Comparison of ENCODE assay signal across 2 cellular contexts in genomic region chr1:21955474-21956281, GRCh38.
TF ChIP-seq lines count a peak whose summit lies in the region.

No MANE protein-coding gene starts in this region.

TF ChIP-seq in GM23338, 12 proteins besides CTCF, POLR2A, EP300 and RAD21 (continued from another document):
- TF ChIP-seq, protein P1, sequence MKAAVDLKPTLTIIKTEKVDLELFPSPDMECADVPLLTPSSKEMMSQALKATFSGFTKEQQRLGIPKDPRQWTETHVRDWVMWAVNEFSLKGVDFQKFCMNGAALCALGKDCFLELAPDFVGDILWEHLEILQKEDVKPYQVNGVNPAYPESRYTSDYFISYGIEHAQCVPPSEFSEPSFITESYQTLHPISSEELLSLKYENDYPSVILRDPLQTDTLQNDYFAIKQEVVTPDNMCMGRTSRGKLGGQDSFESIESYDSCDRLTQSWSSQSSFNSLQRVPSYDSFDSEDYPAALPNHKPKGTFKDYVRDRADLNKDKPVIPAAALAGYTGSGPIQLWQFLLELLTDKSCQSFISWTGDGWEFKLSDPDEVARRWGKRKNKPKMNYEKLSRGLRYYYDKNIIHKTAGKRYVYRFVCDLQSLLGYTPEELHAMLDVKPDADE (IDR thresholded peaks at IDR 0.05): no peak
- no peak for TF ChIP-seq POLR2AphosphoS5 (IDR thresholded peaks at IDR 0.05; ENCODE audit: low read depth)
TF ChIP-seq in GM23338: peak in this region for 1.

TF ChIP-seq in WTC11, 78 proteins besides CTCF, POLR2A, EP300 and RAD21 (continued from another document):
- TF ChIP-seq, protein P2, sequence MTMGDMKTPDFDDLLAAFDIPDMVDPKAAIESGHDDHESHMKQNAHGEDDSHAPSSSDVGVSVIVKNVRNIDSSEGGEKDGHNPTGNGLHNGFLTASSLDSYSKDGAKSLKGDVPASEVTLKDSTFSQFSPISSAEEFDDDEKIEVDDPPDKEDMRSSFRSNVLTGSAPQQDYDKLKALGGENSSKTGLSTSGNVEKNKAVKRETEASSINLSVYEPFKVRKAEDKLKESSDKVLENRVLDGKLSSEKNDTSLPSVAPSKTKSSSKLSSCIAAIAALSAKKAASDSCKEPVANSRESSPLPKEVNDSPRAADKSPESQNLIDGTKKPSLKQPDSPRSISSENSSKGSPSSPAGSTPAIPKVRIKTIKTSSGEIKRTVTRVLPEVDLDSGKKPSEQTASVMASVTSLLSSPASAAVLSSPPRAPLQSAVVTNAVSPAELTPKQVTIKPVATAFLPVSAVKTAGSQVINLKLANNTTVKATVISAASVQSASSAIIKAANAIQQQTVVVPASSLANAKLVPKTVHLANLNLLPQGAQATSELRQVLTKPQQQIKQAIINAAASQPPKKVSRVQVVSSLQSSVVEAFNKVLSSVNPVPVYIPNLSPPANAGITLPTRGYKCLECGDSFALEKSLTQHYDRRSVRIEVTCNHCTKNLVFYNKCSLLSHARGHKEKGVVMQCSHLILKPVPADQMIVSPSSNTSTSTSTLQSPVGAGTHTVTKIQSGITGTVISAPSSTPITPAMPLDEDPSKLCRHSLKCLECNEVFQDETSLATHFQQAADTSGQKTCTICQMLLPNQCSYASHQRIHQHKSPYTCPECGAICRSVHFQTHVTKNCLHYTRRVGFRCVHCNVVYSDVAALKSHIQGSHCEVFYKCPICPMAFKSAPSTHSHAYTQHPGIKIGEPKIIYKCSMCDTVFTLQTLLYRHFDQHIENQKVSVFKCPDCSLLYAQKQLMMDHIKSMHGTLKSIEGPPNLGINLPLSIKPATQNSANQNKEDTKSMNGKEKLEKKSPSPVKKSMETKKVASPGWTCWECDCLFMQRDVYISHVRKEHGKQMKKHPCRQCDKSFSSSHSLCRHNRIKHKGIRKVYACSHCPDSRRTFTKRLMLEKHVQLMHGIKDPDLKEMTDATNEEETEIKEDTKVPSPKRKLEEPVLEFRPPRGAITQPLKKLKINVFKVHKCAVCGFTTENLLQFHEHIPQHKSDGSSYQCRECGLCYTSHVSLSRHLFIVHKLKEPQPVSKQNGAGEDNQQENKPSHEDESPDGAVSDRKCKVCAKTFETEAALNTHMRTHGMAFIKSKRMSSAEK (CRISPR knock-in tag; IDR thresholded peaks at IDR 0.05; ENCODE audit: borderline replicate concordance): no peak
- no peak for TF ChIP-seq ZSCAN18 (CRISPR knock-in tag; IDR thresholded peaks at IDR 0.05)
- TF ChIP-seq ZNF317 (CRISPR knock-in tag; IDR thresholded peaks at IDR 0.05; ENCODE audit: borderline replicate concordance, low read depth): no peak
- no peak for TF ChIP-seq OVOL2 (CRISPR knock-in tag; IDR thresholded peaks at IDR 0.05; ENCODE audit: borderline replicate concordance)
- no peak for TF ChIP-seq ESRRA (CRISPR knock-in tag; IDR thresholded peaks at IDR 0.05; ENCODE audit: borderline replicate concordance)
- no peak for TF ChIP-seq JAZF1 (CRISPR knock-in tag; IDR thresholded peaks at IDR 0.05)
- no peak for TF ChIP-seq MLX (CRISPR knock-in tag; IDR thresholded peaks at IDR 0.05)
- TF ChIP-seq, protein P3, sequence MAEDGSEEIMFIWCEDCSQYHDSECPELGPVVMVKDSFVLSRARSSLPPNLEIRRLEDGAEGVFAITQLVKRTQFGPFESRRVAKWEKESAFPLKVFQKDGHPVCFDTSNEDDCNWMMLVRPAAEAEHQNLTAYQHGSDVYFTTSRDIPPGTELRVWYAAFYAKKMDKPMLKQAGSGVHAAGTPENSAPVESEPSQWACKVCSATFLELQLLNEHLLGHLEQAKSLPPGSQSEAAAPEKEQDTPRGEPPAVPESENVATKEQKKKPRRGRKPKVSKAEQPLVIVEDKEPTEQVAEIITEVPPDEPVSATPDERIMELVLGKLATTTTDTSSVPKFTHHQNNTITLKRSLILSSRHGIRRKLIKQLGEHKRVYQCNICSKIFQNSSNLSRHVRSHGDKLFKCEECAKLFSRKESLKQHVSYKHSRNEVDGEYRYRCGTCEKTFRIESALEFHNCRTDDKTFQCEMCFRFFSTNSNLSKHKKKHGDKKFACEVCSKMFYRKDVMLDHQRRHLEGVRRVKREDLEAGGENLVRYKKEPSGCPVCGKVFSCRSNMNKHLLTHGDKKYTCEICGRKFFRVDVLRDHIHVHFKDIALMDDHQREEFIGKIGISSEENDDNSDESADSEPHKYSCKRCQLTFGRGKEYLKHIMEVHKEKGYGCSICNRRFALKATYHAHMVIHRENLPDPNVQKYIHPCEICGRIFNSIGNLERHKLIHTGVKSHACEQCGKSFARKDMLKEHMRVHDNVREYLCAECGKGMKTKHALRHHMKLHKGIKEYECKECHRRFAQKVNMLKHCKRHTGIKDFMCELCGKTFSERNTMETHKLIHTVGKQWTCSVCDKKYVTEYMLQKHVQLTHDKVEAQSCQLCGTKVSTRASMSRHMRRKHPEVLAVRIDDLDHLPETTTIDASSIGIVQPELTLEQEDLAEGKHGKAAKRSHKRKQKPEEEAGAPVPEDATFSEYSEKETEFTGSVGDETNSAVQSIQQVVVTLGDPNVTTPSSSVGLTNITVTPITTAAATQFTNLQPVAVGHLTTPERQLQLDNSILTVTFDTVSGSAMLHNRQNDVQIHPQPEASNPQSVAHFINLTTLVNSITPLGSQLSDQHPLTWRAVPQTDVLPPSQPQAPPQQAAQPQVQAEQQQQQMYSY (CRISPR knock-in tag; IDR thresholded peaks at IDR 0.05): no peak
- TF ChIP-seq, protein P4, sequence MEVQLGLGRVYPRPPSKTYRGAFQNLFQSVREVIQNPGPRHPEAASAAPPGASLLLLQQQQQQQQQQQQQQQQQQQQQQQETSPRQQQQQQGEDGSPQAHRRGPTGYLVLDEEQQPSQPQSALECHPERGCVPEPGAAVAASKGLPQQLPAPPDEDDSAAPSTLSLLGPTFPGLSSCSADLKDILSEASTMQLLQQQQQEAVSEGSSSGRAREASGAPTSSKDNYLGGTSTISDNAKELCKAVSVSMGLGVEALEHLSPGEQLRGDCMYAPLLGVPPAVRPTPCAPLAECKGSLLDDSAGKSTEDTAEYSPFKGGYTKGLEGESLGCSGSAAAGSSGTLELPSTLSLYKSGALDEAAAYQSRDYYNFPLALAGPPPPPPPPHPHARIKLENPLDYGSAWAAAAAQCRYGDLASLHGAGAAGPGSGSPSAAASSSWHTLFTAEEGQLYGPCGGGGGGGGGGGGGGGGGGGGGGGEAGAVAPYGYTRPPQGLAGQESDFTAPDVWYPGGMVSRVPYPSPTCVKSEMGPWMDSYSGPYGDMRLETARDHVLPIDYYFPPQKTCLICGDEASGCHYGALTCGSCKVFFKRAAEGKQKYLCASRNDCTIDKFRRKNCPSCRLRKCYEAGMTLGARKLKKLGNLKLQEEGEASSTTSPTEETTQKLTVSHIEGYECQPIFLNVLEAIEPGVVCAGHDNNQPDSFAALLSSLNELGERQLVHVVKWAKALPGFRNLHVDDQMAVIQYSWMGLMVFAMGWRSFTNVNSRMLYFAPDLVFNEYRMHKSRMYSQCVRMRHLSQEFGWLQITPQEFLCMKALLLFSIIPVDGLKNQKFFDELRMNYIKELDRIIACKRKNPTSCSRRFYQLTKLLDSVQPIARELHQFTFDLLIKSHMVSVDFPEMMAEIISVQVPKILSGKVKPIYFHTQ (CRISPR knock-in tag; IDR thresholded peaks at IDR 0.05): no peak
- TF ChIP-seq, protein P5, sequence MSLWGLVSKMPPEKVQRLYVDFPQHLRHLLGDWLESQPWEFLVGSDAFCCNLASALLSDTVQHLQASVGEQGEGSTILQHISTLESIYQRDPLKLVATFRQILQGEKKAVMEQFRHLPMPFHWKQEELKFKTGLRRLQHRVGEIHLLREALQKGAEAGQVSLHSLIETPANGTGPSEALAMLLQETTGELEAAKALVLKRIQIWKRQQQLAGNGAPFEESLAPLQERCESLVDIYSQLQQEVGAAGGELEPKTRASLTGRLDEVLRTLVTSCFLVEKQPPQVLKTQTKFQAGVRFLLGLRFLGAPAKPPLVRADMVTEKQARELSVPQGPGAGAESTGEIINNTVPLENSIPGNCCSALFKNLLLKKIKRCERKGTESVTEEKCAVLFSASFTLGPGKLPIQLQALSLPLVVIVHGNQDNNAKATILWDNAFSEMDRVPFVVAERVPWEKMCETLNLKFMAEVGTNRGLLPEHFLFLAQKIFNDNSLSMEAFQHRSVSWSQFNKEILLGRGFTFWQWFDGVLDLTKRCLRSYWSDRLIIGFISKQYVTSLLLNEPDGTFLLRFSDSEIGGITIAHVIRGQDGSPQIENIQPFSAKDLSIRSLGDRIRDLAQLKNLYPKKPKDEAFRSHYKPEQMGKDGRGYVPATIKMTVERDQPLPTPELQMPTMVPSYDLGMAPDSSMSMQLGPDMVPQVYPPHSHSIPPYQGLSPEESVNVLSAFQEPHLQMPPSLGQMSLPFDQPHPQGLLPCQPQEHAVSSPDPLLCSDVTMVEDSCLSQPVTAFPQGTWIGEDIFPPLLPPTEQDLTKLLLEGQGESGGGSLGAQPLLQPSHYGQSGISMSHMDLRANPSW (CRISPR knock-in tag; conservative IDR thresholded peaks at IDR 0.05; ENCODE audit: low read depth): no peak
- no peak for TF ChIP-seq PREB (CRISPR knock-in tag; IDR thresholded peaks at IDR 0.05; ENCODE audit: borderline replicate concordance)
- TF ChIP-seq PRRX2 (CRISPR knock-in tag; IDR thresholded peaks at IDR 0.05): no peak
- TF ChIP-seq CREB1 (CRISPR knock-in tag; IDR thresholded peaks at IDR 0.05): no peak
- TF ChIP-seq, protein P6, sequence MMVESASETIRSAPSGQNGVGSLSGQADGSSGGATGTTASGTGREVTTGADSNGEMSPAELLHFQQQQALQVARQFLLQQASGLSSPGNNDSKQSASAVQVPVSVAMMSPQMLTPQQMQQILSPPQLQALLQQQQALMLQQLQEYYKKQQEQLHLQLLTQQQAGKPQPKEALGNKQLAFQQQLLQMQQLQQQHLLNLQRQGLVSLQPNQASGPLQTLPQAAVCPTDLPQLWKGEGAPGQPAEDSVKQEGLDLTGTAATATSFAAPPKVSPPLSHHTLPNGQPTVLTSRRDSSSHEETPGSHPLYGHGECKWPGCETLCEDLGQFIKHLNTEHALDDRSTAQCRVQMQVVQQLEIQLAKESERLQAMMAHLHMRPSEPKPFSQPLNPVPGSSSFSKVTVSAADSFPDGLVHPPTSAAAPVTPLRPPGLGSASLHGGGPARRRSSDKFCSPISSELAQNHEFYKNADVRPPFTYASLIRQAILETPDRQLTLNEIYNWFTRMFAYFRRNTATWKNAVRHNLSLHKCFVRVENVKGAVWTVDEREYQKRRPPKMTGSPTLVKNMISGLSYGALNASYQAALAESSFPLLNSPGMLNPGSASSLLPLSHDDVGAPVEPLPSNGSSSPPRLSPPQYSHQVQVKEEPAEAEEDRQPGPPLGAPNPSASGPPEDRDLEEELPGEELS (CRISPR knock-in tag; IDR thresholded peaks at IDR 0.05): no peak
